In the genomic region with DNA sequence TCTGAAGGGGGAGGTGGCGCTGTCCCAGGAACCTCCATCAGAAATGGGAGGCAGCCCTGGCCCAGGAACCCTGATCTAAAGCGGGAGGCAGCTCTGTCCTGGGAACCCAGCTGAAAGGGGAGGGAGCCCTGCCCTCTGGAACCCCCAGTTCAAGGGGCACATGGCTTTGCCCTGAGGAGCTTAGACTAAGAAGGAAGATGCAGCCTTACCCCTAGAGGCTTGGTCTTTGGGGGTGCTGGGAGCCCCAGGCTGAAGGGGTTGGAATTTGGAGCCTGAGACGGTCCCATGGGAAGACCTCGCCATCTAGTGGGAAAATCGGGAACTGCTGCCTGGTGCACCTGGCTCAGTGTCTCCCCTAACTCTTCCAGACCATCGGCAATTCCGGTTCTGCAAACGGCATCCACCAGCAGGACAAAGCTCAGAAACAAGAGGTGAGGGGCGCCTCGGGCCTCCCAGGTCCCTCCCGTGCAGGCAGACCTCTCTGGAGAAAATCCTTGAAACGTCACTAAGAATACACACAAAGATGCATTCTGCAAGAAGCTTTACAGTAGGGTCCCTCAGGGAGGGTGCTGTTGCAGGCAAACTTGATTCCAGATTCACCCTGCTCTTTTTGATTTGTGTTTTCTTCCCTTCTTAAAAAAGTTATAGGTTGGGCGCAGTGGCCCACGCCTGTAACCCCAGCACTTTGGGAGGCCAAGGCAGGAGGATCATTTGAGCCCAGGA, we compare ENCODE assay signal across 8 cellular contexts. TPM values are rescaled to one million over a fixed set of nuclear protein-coding genes. Genes with fewer than 3 reads are reported as not detected.
DNase-seq lines count a peak whose midpoint lies in the region; ATAC-seq and TF ChIP-seq lines count a peak whose summit lies in the region.

No MANE protein-coding gene starts in this region.

- H3K36me3 ChIP-seq in Peyer's patch (peaks cover 0 to 73% (median 0%) of the 10 kb centered on the region in 3 donors), ovary (no peaks in the 10 kb centered on the region), tibial nerve (peaks cover 0 to 88% (median 4%) of the 10 kb centered on the region in 3 donors)

- H3K4me3 ChIP-seq in HL-60 (replicated peaks; ENCODE audit: insufficient read depth, low read length), result no peak overlapping the region
- H3K4me3 ChIP-seq in Peyer's patch, result no peak overlapping the region
- no peak overlapping the region for H3K4me3 ChIP-seq in foreskin fibroblast (ENCODE audit: low read depth in 1 of 2, low read length in 2 of 2)
- no peak overlapping the region for H3K4me3 ChIP-seq in ovary
- no peak overlapping the region for H3K4me3 ChIP-seq in tibial nerve

- peak; percentile 100 for TF ChIP-seq CTCF in HL-60 (IDR thresholded peaks at IDR 0.05; ENCODE audit: insufficient read depth, low read length)
- TF ChIP-seq CTCF in Peyer's patch (IDR thresholded peaks at IDR 0.05), result peak; percentile 88 to 97 (median 94)
- peak; percentile 94 for TF ChIP-seq CTCF in foreskin fibroblast (IDR thresholded peaks at IDR 0.05; ENCODE audit: low read depth, low read length)
- peak; percentile 86 to 93 (median 93) for TF ChIP-seq CTCF in ovary (IDR thresholded peaks at IDR 0.05)
- TF ChIP-seq CTCF in tibial nerve (IDR thresholded peaks at IDR 0.05), result peak; percentile 94 to 99 (median 95)

- no peak for ATAC-seq in GM18868 (IDR thresholded peaks at IDR 0.05; ENCODE audit: unreplicated experiment)

- no peak overlapping the region for H3K27ac ChIP-seq in HL-60 (replicated peaks)
- no peak overlapping the region for H3K27ac ChIP-seq in Peyer's patch
- no peak overlapping the region for H3K27ac ChIP-seq in ovary
- peak overlapping the region in 1 of 4 donors; percentile 24 for H3K27ac ChIP-seq in tibial nerve

- H3K27me3 ChIP-seq in HL-60 (ENCODE audit: insufficient read depth, poor library complexity, severe bottlenecking), result no peaks in the 10 kb centered on the region
- H3K27me3 ChIP-seq in Peyer's patch, result no peaks in the 10 kb centered on the region
- H3K27me3 ChIP-seq in ovary, result no peaks in the 10 kb centered on the region
- H3K27me3 ChIP-seq in tibial nerve, result no peaks in the 10 kb centered on the region

- TF ChIP-seq POLR2A in Peyer's patch (IDR thresholded peaks at IDR 0.05), result no peak
- no peak for TF ChIP-seq POLR2A in ovary (IDR thresholded peaks at IDR 0.05)
- TF ChIP-seq POLR2A in tibial nerve (IDR thresholded peaks at IDR 0.05), result no peak

- WGBS in ovary, 3 donors, result 36 to 40% (median 37%) methylated on average over 14 of the region's 14 CpGs
- WGBS in tibial nerve, 2 donors, result 31 to 34% methylated on average over 12 to 14 of the region's 14 CpGs

- no peaks in the 10 kb centered on the region for H3K4me1 ChIP-seq in Peyer's patch
- no peaks in the 10 kb centered on the region for H3K4me1 ChIP-seq in ovary (ENCODE audit: insufficient read depth)
- no peaks in the 10 kb centered on the region for H3K4me1 ChIP-seq in tibial nerve

- no peak for TF ChIP-seq EP300 in ovary (IDR thresholded peaks at IDR 0.05)
- TF ChIP-seq EP300 in tibial nerve (IDR thresholded peaks at IDR 0.05), result no peak

- intact Hi-C loops in ovary (cut with DNase I), result loop anchor here (2.0 to 10.0 kb wide), 5 partner anchors 194 to 536 kb away; partner anchors contain the start of gene TMEM270 (in 1 of the 4)

- DNase-seq in COLO829 (ENCODE audit: low spot score) (peak; percentile 51), HL-60 (ENCODE audit: low read depth in 1 of 2, low spot score in 1 of 2) (peak; percentile 50 to 72), Peyer's patch (peak; percentile 74 to 90 (median 77)), foreskin fibroblast (peak; percentile 29 to 76), ovary (peak; percentile 65 to 84 (median 83)), tibial nerve (ENCODE audit: low spot score in 2 of 2) (peak; percentile 61 to 86)
- DNase-seq in activated T-helper 1 cell treated with anti-CD3 and anti-CD28 coated beads, Interleukin-2, amount 50 U/mL, for 16 hours (ENCODE audit: low read depth in 1 of 2, low spot score in 1 of 2), result peak; percentile 41 to 68

- H3K9me3 ChIP-seq in Peyer's patch (no peaks in the 10 kb centered on the region), ovary (no peaks in the 10 kb centered on the region), tibial nerve (no peaks in the 10 kb centered on the region)

RNA-seq across cellular contexts. Expression of gene GTF2IRD1, which starts 52.4 kb away (rescaled TPM):
- 10 to 100 TPM in 3 of 4 donors, 1 to 10 TPM in 1; 2.8 to 27.1 (median 17.1) TPM for total RNA-seq in Peyer's patch
- total RNA-seq in ovary, result 10 to 100 TPM; 13.4 to 39.0 (median 29.5) TPM
- 10 to 100 TPM; 12.0 to 17.1 TPM for polyA plus RNA-seq in ovary
- 10 to 100 TPM; 14.6 to 35.7 (median 17.1) TPM for total RNA-seq in tibial nerve
